In the genomic region with DNA sequence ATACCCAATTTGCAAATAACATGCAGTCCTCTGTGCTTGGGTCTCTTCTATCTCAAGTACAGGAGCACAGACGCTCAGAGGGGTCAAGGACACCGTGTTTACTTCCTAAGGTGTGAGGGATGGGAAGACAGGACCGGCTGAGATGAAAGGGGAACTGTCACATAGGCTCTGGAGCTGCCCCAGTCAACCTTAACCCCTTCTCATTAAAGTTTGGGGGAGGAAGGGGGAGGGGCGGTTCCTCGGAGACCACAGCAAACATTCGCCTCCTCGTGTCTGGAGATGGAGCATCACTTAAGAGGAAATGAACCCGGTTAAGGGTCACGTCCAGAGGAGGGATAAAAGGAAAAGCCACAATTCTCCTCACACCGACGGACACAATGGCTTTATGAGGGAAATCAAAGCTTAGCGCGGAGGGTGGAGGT, we compare ENCODE assay signal across 8 cellular contexts. TPM values are rescaled to one million over a fixed set of nuclear protein-coding genes. Genes with fewer than 3 reads are reported as not detected.
A peak's percentile ranks its signal among the peaks of the same experiment; 100 is the strongest.
DNase-seq lines count a peak whose midpoint lies in the region; ATAC-seq and TF ChIP-seq lines count a peak whose summit lies in the region.

No MANE protein-coding gene starts in this region.

- ATAC-seq in HG02885 (IDR thresholded peaks at IDR 0.05; ENCODE audit: poor library complexity, unreplicated experiment) (no peak), GM21390 (IDR thresholded peaks at IDR 0.05; ENCODE audit: unreplicated experiment) (no peak)

- H3K36me3 ChIP-seq in MG63 = no peaks in the 10 kb centered on the region
- H3K36me3 ChIP-seq in mucosa of rectum (ENCODE audit: control insufficient read depth in 2 of 2, insufficient read depth in 2 of 2, low read length in 2 of 2) = peaks cover 0 to 3% of the 10 kb centered on the region in 2 donors

- H3K9ac ChIP-seq in mucosa of rectum (ENCODE audit: low read depth in 1 of 2, low read length in 2 of 2) = peak overlapping the region; percentile 81 to 96

- H3K9me3 ChIP-seq in MG63 (no peaks in the 10 kb centered on the region), mucosa of rectum (ENCODE audit: control insufficient read depth in 2 of 2, low read length in 2 of 2) (no peaks in the 10 kb centered on the region)

- H3K4me1 ChIP-seq in mucosa of rectum (ENCODE audit: control insufficient read depth in 2 of 2, insufficient read depth in 2 of 2, low read length in 2 of 2) = peaks cover 56 to 70% of the 10 kb centered on the region in 2 donors

- no peak for TF ChIP-seq CTCF in coronary artery (IDR thresholded peaks at IDR 0.05)

- peak overlapping the region; percentile 52 for H3K4me3 ChIP-seq in MG63
- H3K4me3 ChIP-seq in coronary artery = peak overlapping the region; percentile 87
- H3K4me3 ChIP-seq in mucosa of rectum (ENCODE audit: low read length in 2 of 2) = peak overlapping the region; percentile 75 to 91

- DNase-seq in AG08396 (ENCODE audit: low spot score) (peak; percentile 36), MG63 (no peak), coronary artery (ENCODE audit: low spot score) (no peak), HUDEP-2 (lab: John Stamatoyannopoulos, UW; ENCODE audit: unreplicated experiment in 76 of 76) (no peak)
- DNase-seq in stimulated activated naive CD4-positive, alpha-beta T cell treated with Interleukin-2 at 50 U/mL for 16 hours (lab: John Stamatoyannopoulos, UW) = no peak

- H3K27ac ChIP-seq in coronary artery (peak overlapping the region; percentile 63 to 86), mucosa of rectum (ENCODE audit: low read depth in 2 of 2, low read length in 2 of 2) (peak overlapping the region; percentile 68 to 79)

- H3K27me3 ChIP-seq in MG63 (0 out of 2 replicates have a peak, but pooled peaks cover 2% of the 10 kb centered on the region), mucosa of rectum (ENCODE audit: control insufficient read depth in 2 of 2, insufficient read depth in 2 of 2, low read length in 2 of 2) (no peaks in the 10 kb centered on the region)

RNA-seq across cellular contexts. Expression of gene SH3PXD2A, which starts 1.1 kb away (rescaled TPM):
- 19.2 and 21.1 TPM in 2 replicates for total RNA-seq in MG63 (2014; rRNA removed; shearing (Covaris generic); ENCODE audit: low replicate concordance)
